8 cellular contexts compared by ENCODE assay signal in the genomic region with DNA sequence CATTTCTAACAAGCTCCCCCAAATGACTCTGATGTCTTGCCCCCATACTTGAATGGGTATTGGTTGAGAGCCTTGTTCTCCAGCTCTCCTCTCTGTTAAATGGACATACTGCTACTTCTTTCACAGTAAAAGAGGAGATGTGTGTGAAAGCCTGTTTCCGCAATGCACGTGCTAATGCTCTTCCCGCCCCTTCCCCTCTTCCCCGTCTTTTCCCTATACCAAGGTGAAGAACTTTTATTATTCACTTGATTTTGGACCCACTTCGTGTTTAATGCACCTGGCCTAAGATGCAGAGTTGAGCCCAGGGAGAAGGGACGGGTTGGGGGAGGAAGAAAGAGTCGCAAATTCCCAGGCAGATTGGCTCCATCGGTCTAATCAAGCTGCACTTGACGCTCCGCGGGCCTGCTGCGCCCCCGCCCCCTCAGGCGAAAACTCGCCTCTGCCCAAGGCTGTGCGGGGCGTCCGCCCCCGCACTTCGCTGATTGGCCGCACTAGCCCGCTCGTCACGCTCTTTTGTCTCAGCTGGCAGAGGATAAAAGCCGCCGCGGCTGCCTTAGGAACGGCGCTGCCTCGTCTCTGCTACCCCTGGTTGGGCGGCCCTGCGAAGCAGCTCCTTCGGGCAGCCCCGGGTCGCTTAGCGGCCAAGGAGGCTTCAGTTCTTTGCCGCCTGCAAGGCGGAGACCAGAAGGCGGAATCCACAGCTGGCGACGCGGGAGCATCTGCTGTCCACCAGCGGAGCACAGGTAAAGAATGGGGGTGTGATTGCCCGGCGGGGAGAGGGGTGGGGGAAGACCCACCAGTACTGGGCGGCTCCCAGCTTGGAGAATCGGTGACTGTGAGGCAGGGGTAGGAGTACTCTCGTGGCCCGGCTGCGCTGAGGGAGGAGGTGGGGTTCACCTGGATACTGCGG. TPM values are rescaled to one million over a fixed set of nuclear protein-coding genes. Genes with fewer than 3 reads are reported as not detected.
A peak's percentile ranks its signal among the peaks of the same experiment; 100 is the strongest.
DNase-seq lines count a peak whose midpoint lies in the region; ATAC-seq and TF ChIP-seq lines count a peak whose summit lies in the region.

A gene (plus strand): TSS at position 562 of the 910 bp plus-strand sequence. CDS start 1,421 bp downstream, outside the sequence.

- no peaks in the 10 kb centered on the region for H3K36me3 Mint-ChIP-seq in CD4-positive, CD25-positive, alpha-beta regulatory T cell
- H3K36me3 Mint-ChIP-seq in HFFc6 (ENCODE audit: low read depth) = no peaks in the 10 kb centered on the region

- no peak for TF ChIP-seq POLR2A in ovary (IDR thresholded peaks at IDR 0.05)
- TF ChIP-seq POLR2A in lower leg skin (IDR thresholded peaks at IDR 0.05) = no peak

- no peaks in the 10 kb centered on the region for H3K9me3 ChIP-seq in CD4-positive, CD25-positive, alpha-beta regulatory T cell (ENCODE audit: control insufficient read depth in 2 of 2, low read length in 2 of 2)
- no peaks in the 10 kb centered on the region for H3K9me3 ChIP-seq in ovary

- peak within 1 kb of the TSS in 3 of 4 donors; percentile 54 to 83 (median 78) for H3K4me3 Mint-ChIP-seq in CD4-positive, CD25-positive, alpha-beta regulatory T cell
- peak within 1 kb of the TSS; percentile 75 for H3K4me3 Mint-ChIP-seq in HFFc6

- peak within 1 kb of the TSS in 1 of 3 donors; percentile 32 for H3K27ac Mint-ChIP-seq in CD4-positive, CD25-positive, alpha-beta regulatory T cell
- H3K27ac Mint-ChIP-seq in HFFc6 = no peak within 1 kb of the TSS

- H3K27me3 Mint-ChIP-seq in CD4-positive, CD25-positive, alpha-beta regulatory T cell = peaks cover 40% of the 10 kb centered on the region
- peaks cover 19% of the 10 kb centered on the region for H3K27me3 Mint-ChIP-seq in HFFc6 (ENCODE audit: insufficient read depth)

- peaks cover 0 to 27% (median 1%) of the 10 kb centered on the region in 4 donors for H3K4me1 Mint-ChIP-seq in CD4-positive, CD25-positive, alpha-beta regulatory T cell
- H3K4me1 Mint-ChIP-seq in HFFc6 (ENCODE audit: low read depth) = peaks cover 11% of the 10 kb centered on the region

- no peaks in the 10 kb centered on the region for H3K36me3 ChIP-seq in CD4-positive, CD25-positive, alpha-beta regulatory T cell (ENCODE audit: control insufficient read depth, insufficient read depth, low read length)
- H3K36me3 ChIP-seq in ovary = no peaks in the 10 kb centered on the region

- H3K4me3 ChIP-seq in CD4-positive, CD25-positive, alpha-beta regulatory T cell (ENCODE audit: low read depth, low read length) = no peak within 1 kb of the TSS
- peak within 1 kb of the TSS; percentile 21 for H3K4me3 ChIP-seq in ovary
- no peak within 1 kb of the TSS for H3K4me3 ChIP-seq in lower leg skin (ENCODE audit: low read depth, poor library complexity, severe bottlenecking)

- peaks cover 0 to 8% (median 0%) of the 10 kb centered on the region in 7 donors for H3K9me3 Mint-ChIP-seq in CD4-positive, CD25-positive, alpha-beta regulatory T cell
- peaks cover 5% of the 10 kb centered on the region; the same call in 1 of the 2 replicates for H3K9me3 Mint-ChIP-seq in HFFc6

- intact Hi-C loops in ovary (cut with DNase I) (no loop called here), lower leg skin (cut with DNase I; ENCODE audit: low total_unique reads) (no loop called here)

- peak; percentile 57 to 60 for ATAC-seq in CD4-positive, CD25-positive, alpha-beta regulatory T cell (ENCODE audit: low read depth in 2 of 2)
- ATAC-seq in GM18517 (IDR thresholded peaks at IDR 0.05; ENCODE audit: unreplicated experiment) = no peak

- peaks cover 12% of the 10 kb centered on the region for H3K27me3 ChIP-seq in CD4-positive, CD25-positive, alpha-beta regulatory T cell (ENCODE audit: control insufficient read depth, insufficient read depth, low read length)
- no peaks in the 10 kb centered on the region for H3K27me3 ChIP-seq in ovary

- peak; percentile 26 to 44 (median 35) for DNase-seq in CD4-positive, CD25-positive, alpha-beta regulatory T cell
- DNase-seq in HFFc6 (peak; percentile 1), NCI-H82 treated with DMSO at 0.1 percent for 48 hours (lab: John Stamatoyannopoulos, UW; ENCODE audit: unreplicated experiment) (peak; percentile 4), germinal center (ENCODE audit: low spot score) (peak; percentile 72), ovary (peak; percentile 62 to 78 (median 75)), lower leg skin (ENCODE audit: low spot score in 2 of 2) (no peak)
- peak; percentile 68 for DNase-seq in activated effector memory CD4-positive, alpha-beta T cell treated with anti-CD3 and anti-CD28 coated beads, Interleukin-2, amount 50 U/mL, for 16 hours

- 32 to 35% (median 33%) methylated on average over 51 of the region's 51 CpGs for WGBS in ovary, 3 donors
- WGBS in lower leg skin, 2 donors = 17 to 47% methylated on average over 17 to 41 of the region's 51 CpGs

- no peak for TF ChIP-seq EP300 in ovary (IDR thresholded peaks at IDR 0.05)

- TF ChIP-seq CTCF in HFFc6 (IDR thresholded peaks at IDR 0.05) = no peak
- no peak for TF ChIP-seq CTCF in ovary (IDR thresholded peaks at IDR 0.05)
- TF ChIP-seq CTCF in lower leg skin (IDR thresholded peaks at IDR 0.05) = no peak

- H3K4me1 ChIP-seq in CD4-positive, CD25-positive, alpha-beta regulatory T cell (ENCODE audit: control insufficient read depth, insufficient read depth, low read length, poor library complexity, severe bottlenecking) = peaks cover 8% of the 10 kb centered on the region
- H3K4me1 ChIP-seq in ovary (ENCODE audit: insufficient read depth) = no peaks in the 10 kb centered on the region

- no peak within 1 kb of the TSS for H3K27ac ChIP-seq in CD4-positive, CD25-positive, alpha-beta regulatory T cell (ENCODE audit: insufficient read depth, low read length, poor library complexity, severe bottlenecking)
- no peak within 1 kb of the TSS for H3K27ac ChIP-seq in ovary

RNA-seq across cellular contexts. Expression of the gene that starts here (rescaled TPM):
- 0.17 TPM for total RNA-seq in CD4-positive, CD25-positive, alpha-beta regulatory T cell
- polyA plus RNA-seq in CD4-positive, CD25-positive, alpha-beta regulatory T cell = under 1 TPM in 2 of 4 donors, not detected in 2; 0.28 to 0.32 TPM
- not detected for total RNA-seq in HFFc6 (2021; fragmentation: NEBNext Ultra II Directional; extraction: Animal tissue kit (Norgen Biotek cat#: 25700))
- total RNA-seq in ovary (100 to 1,000 TPM in 1 of 7 donors, 10 to 100 TPM in 1, 1 to 10 TPM in 4, under 1 TPM in 1; 0.70 to 131 (median 5.5) TPM), lower leg skin (under 1 TPM in 2 of 4 donors, not detected in 2; 0.17 to 0.29 TPM)
- polyA plus RNA-seq in ovary = 10 to 100 TPM in 1 of 2 donors, 1 to 10 TPM in 1; 2.2 to 25.2 TPM

Comparison
In these comparisons a context has a peak if more than half of its experiments do, and no peak if none do; other contexts are left out.
1. Peak in DNase-seq and ATAC-seq in CD4-positive, CD25-positive, alpha-beta regulatory T cell; RNA of the gene not detected or under 1 TPM.
2. Peak in DNase-seq in HFFc6; RNA of the gene not detected or under 1 TPM.
3. DNase-seq: peak in NCI-H82 treated with DMSO at 0.1 percent for 48 hours (single experiment), activated effector memory CD4-positive, alpha-beta T cell treated with anti-CD3 and anti-CD28 coated beads, Interleukin-2, amount 50 U/mL, for 16 hours (single experiment), germinal center (single experiment) and ovary (5 of 5); none in lower leg skin (0 of 2).